1 cellular context compared by ENCODE assay signal in genomic region chr4:128387600-128388351, GRCh38.
TF ChIP-seq lines count a peak whose summit lies in the region.

No MANE protein-coding gene starts in this region.

TF ChIP-seq in WTC11, 78 proteins besides CTCF, POLR2A, EP300 and RAD21 (continued from another document):
- TF ChIP-seq, protein P1, sequence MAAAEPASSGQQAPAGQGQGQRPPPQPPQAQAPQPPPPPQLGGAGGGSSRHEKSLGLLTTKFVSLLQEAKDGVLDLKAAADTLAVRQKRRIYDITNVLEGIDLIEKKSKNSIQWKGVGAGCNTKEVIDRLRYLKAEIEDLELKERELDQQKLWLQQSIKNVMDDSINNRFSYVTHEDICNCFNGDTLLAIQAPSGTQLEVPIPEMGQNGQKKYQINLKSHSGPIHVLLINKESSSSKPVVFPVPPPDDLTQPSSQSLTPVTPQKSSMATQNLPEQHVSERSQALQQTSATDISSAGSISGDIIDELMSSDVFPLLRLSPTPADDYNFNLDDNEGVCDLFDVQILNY (CRISPR knock-in tag; IDR thresholded peaks at IDR 0.05), result no peak
